ENCODE assay signal across 9 cellular contexts in genomic region chr1:91018006-91018405, GRCh38. TPM values are rescaled to one million over a fixed set of nuclear protein-coding genes. Genes with fewer than 3 reads are reported as not detected.
DNase-seq lines count a peak whose midpoint lies in the region; ATAC-seq and TF ChIP-seq lines count a peak whose summit lies in the region.
"Had no signal": no experiment of that assay in that cellular context is flagged by ENCODE, and none has a peak within 500 bp of the region (broad histone marks: within the 10 kb centered on the region; RNA-seq: fewer than 3 reads in every experiment).

No MANE protein-coding gene starts in this region.

- H3F3A ChIP-seq in GM23338 (replicated peaks; ENCODE audit: low read depth), result peaks cover 8% of the 10 kb centered on the region; the same call in 1 of the 2 replicates

- no peaks in the 10 kb centered on the region for H3K9me2 ChIP-seq in GM23338 (ENCODE audit: insufficient read depth)

- peak; percentile 33 for TF ChIP-seq CTCF in BE2C (IDR thresholded peaks at IDR 0.05; ENCODE audit: low read depth, low read length)
- peak; percentile 48 to 55 for TF ChIP-seq CTCF in GM23338 (conservative IDR thresholded peaks at IDR 0.05; ENCODE audit: low read depth in 2 of 2)

- POLR2A ChIA-PET in activated CD4-positive, alpha-beta memory T cell treated with anti-CD3 and anti-CD28 coated beads for 36 hours (lab: Charles Lee), result no interaction called here

- H3K4me1 ChIP-seq in BE2C (no peaks in the 10 kb centered on the region), GM23338 (ENCODE audit: insufficient read depth) (peaks cover 53% of the 10 kb centered on the region), iPS-18a (ENCODE audit: control insufficient read depth, low read depth, low read length) (peaks cover 55% of the 10 kb centered on the region)

- intact Hi-C loops in activated CD4-positive, alpha-beta memory T cell treated with anti-CD3 and anti-CD28 coated beads for 36 hours (cut with micrococcal nuclease), result loop anchor here (2.0 to 10.0 kb wide), 2 partner anchors 147 to 1713 kb away; no protein-coding TSS in a partner anchor

- no peak overlapping the region for H3K27ac Mint-ChIP-seq in GM23338
- H3K27ac Mint-ChIP-seq in activated CD4-positive, alpha-beta memory T cell treated with anti-CD3 and anti-CD28 coated beads for 36 hours, result no peak overlapping the region

- H3K27me3 ChIP-seq in BE2C (no peaks in the 10 kb centered on the region), GM23338 (ENCODE audit: insufficient read depth) (no peaks in the 10 kb centered on the region), iPS-18a (ENCODE audit: control insufficient read depth, insufficient read depth, low read length) (no peaks in the 10 kb centered on the region)

- H3K27me3 Mint-ChIP-seq in GM23338 (ENCODE audit: insufficient read depth, low read depth, poor library complexity), result peaks cover 22% of the 10 kb centered on the region
- no peaks in the 10 kb centered on the region for H3K27me3 Mint-ChIP-seq in activated CD4-positive, alpha-beta memory T cell treated with anti-CD3 and anti-CD28 coated beads for 36 hours

- H3K9me3 Mint-ChIP-seq in GM23338, result peaks cover 20% of the 10 kb centered on the region
- H3K9me3 Mint-ChIP-seq in activated CD4-positive, alpha-beta memory T cell treated with anti-CD3 and anti-CD28 coated beads for 36 hours, result no peaks in the 10 kb centered on the region

- no peak overlapping the region for H3K4me2 ChIP-seq in GM23338

- no peak for DNase-seq in BE2C
- DNase-seq in GM23338 (ENCODE audit: low spot score), result peak; percentile 57
- no peak for DNase-seq in activated CD4-positive, alpha-beta memory T cell treated with anti-CD3 and anti-CD28 coated beads for 36 hours
- DNase-seq in retina, result no peak
- no peak for DNase-seq in LoVo (ENCODE audit: low spot score)
- no peak for DNase-seq in kidney glomerular epithelial cell (lab: John Stamatoyannopoulos, UW)
- DNase-seq: activated CD4-positive, CD25-positive, alpha-beta regulatory T cell treated with anti-CD3 and anti-CD28 coated beads, Interleukin-2, amount 50 U/mL, for 72 hours had no signal

- H3K36me3 Mint-ChIP-seq in GM23338 (ENCODE audit: low read depth), result peaks cover 45% of the 10 kb centered on the region
- H3K36me3 Mint-ChIP-seq in activated CD4-positive, alpha-beta memory T cell treated with anti-CD3 and anti-CD28 coated beads for 36 hours, result peaks cover 23% of the 10 kb centered on the region

- H3K79me2 ChIP-seq in GM23338 (replicated peaks; ENCODE audit: insufficient read depth), result peaks cover 82% of the 10 kb centered on the region

- no peak for ATAC-seq in GM23338
- ATAC-seq in GM21717 (IDR thresholded peaks at IDR 0.05; ENCODE audit: unreplicated experiment), result no peak

- H3K4me1 Mint-ChIP-seq in GM23338, result peaks cover 51% of the 10 kb centered on the region
- H3K4me1 Mint-ChIP-seq in activated CD4-positive, alpha-beta memory T cell treated with anti-CD3 and anti-CD28 coated beads for 36 hours (ENCODE audit: low read depth), result peaks cover 65% of the 10 kb centered on the region

- peaks cover 22% of the 10 kb centered on the region; the same call in 1 of the 2 replicates for H4K20me1 ChIP-seq in GM23338 (replicated peaks; ENCODE audit: insufficient read depth)

- H3K36me3 ChIP-seq in BE2C (no peaks in the 10 kb centered on the region), GM23338 (ENCODE audit: insufficient read depth) (peaks cover 5% of the 10 kb centered on the region; the same call in 1 of the 2 replicates), iPS-18a (ENCODE audit: control insufficient read depth, low read depth, low read length) (peaks cover 10% of the 10 kb centered on the region)

- H3K4me3 Mint-ChIP-seq in GM23338, result peak overlapping the region; percentile 40
- H3K4me3 Mint-ChIP-seq in activated CD4-positive, alpha-beta memory T cell treated with anti-CD3 and anti-CD28 coated beads for 36 hours, result peak overlapping the region; percentile 17

- CTCF ChIA-PET in activated CD4-positive, alpha-beta memory T cell treated with anti-CD3 and anti-CD28 coated beads for 36 hours (lab: Charles Lee), result interaction anchor here (0.7 to 1.3 kb wide), 3 partner anchors 10 to 148 kb away, joined by 3 to 7 read pairs (median 4); no protein-coding TSS in a partner anchor

- 0 out of 2 replicates have a peak overlapping the region, but pooled peaks have one; percentile 8 for H3K27ac ChIP-seq in GM23338 (ENCODE audit: low read depth)
- H3K27ac ChIP-seq in iPS-18a (ENCODE audit: low read length), result no peak overlapping the region

- no peak overlapping the region for H2AFZ ChIP-seq in GM23338

- H3K9ac ChIP-seq in iPS-18a (ENCODE audit: low read length), result no peak overlapping the region

- no peaks in the 10 kb centered on the region for H3K9me3 ChIP-seq in BE2C
- H3K9me3 ChIP-seq in iPS-18a (ENCODE audit: control insufficient read depth, low read depth, low read length), result no peaks in the 10 kb centered on the region

- H3K4me3 ChIP-seq in BE2C (ENCODE audit: low read depth, low read length) (no peak overlapping the region), GM23338 (0 out of 2 replicates have a peak overlapping the region, but pooled peaks have one; percentile 71), iPS-18a (ENCODE audit: low read length) (peak overlapping the region; percentile 96)

TF ChIP-seq in GM23338, 12 proteins besides CTCF, POLR2A, EP300 and RAD21:
- TF ChIP-seq STAT1 (IDR thresholded peaks at IDR 0.05; ENCODE audit: unreplicated experiment) (no peak), EZH2 (IDR thresholded peaks at IDR 0.05; ENCODE audit: low read depth, unreplicated experiment) (no peak), CREB1 (CRISPR knock-in tag; IDR thresholded peaks at IDR 0.05; ENCODE audit: low read depth) (no peak), ZNF114 (CRISPR knock-in tag; IDR thresholded peaks at IDR 0.05) (no peak)

RNA-seq across cellular contexts. Expression of gene ZNF644, which starts 3.8 kb away (rescaled TPM):
- polyA plus RNA-seq in BE2C (2012; ENCODE audit: insufficient read depth, insufficient read length, low read depth), result 25.4 TPM
- 103 and 112 TPM in 2 replicates for total RNA-seq in GM23338 (2014; rRNA removed; shearing (Covaris generic))
- polyA plus RNA-seq in GM23338 (2016; fragmentation: Nextera tagmentation; extraction: Ambion mirVana), result 80.3 and 101 TPM in 2 replicates
- 10 to 100 TPM; 37.5 to 42.5 TPM for total RNA-seq in activated CD4-positive, alpha-beta memory T cell treated with anti-CD3 and anti-CD28 coated beads for 36 hours
